9 cellular contexts compared by ENCODE assay signal in genomic region chr22:45349916-45350315, GRCh38.
"Had no signal": no experiment of that assay in that cellular context is flagged by ENCODE, and none has a peak within 500 bp of the region (broad histone marks: within the 10 kb centered on the region; RNA-seq: fewer than 3 reads in every experiment).

No MANE protein-coding gene starts in this region.

- H3K27ac ChIP-seq: GM23248 had no signal

- ATAC-seq: GM23338, HCT116 had no signal

- H3K4me1 ChIP-seq: HAP-1 had no signal

- H3K9ac ChIP-seq: GM23248 had no signal

- H2AFZ ChIP-seq: GM23248, GM23338 had no signal

- DNase-seq: GM23248, GOT3, H7, H9, HCEC 1CT, HFFc6 had no signal

- H3K4me1 Mint-ChIP-seq: GM23338, H9 had no signal

- H3K9me3 Mint-ChIP-seq: GM23338, H9, HFFc6 had no signal

- H3K9me3 ChIP-seq: HAP-1 had no signal

- H3K4me2 ChIP-seq: GM23338 had no signal

- H3K4me3 Mint-ChIP-seq: GM23338, H9, HFFc6 had no signal

- H3K36me3 ChIP-seq: HAP-1 had no signal

- H3K27ac Mint-ChIP-seq: GM23338, H9, HFFc6 had no signal

- H3K4me3 ChIP-seq: GM23248, GM23338, HAP-1 had no signal
